In the genomic region with DNA sequence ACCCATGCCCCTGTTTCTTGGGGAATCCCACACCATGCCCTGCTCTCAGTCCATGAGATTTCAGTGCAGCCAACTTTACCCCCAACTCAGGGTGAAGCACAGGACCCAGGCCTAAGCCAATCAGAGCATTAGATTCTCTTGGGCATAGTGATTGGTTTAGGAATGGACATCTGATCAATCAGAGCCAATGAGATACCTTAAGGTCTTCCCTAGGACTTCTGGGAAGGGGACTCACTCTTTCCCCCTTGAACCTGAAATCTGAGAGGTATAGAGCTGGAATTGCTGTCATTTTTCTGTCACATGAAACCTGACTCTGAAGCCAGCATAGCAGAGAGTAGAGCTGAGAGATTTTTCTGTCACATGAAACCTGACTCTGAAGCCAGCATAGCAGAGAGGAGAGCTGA, we compare ENCODE assay signal across 12 cellular contexts.
DNase-seq lines count a peak whose midpoint lies in the region; ATAC-seq and TF ChIP-seq lines count a peak whose summit lies in the region.
"Had no signal": no experiment of that assay in that cellular context is flagged by ENCODE, and none has a peak within 500 bp of the region (broad histone marks: within the 10 kb centered on the region; RNA-seq: fewer than 3 reads in every experiment).

No MANE protein-coding gene starts in this region.

- H4K20me1 ChIP-seq in BLaER1 treated with 17β-estradiol and CSF1 and Interleukin-3, amounts not matched to agents 10 nM and 100 nM, result no peaks in the 10 kb centered on the region

- peaks cover 19% of the 10 kb centered on the region for H3K4me1 Mint-ChIP-seq in progenitor cell of endocrine pancreas (ENCODE audit: low read depth)

- DNase-seq in NCI-H2171 treated with DMSO at 0.1 percent for 48 hours (lab: John Stamatoyannopoulos, UW) (peak; percentile 87), psoas muscle (no peak), NAMALWA (ENCODE audit: low spot score) (no peak), progenitor cell of endocrine pancreas (ENCODE audit: low spot score, unreplicated experiment) (no peak)
- DNase-seq: AML-193, aorta, GOT3, T-cell had no signal

- H3K9ac ChIP-seq in BLaER1 treated with 17β-estradiol and CSF1 and Interleukin-3, amounts not matched to agents 10 nM and 100 nM, result 0 out of 22 replicates have a peak overlapping the region, but pooled peaks of 2 of the 11 experiments have one; percentile 0 to 3

- no peaks in the 10 kb centered on the region; a peak in 1 of 22 replicates for H3K36me3 ChIP-seq in BLaER1 treated with 17β-estradiol and CSF1 and Interleukin-3, amounts not matched to agents 10 nM and 100 nM
- H3K36me3 ChIP-seq in gastroesophageal sphincter (no peaks in the 10 kb centered on the region), psoas muscle (ENCODE audit: insufficient read depth in 1 of 2, low read depth in 1 of 2) (no peaks in the 10 kb centered on the region)

- no peaks in the 10 kb centered on the region for H3K27me3 ChIP-seq in BLaER1 treated with 17β-estradiol and CSF1 and Interleukin-3, amounts not matched to agents 10 nM and 100 nM
- H3K27me3 ChIP-seq in gastroesophageal sphincter (no peaks in the 10 kb centered on the region), psoas muscle (ENCODE audit: insufficient read depth in 3 of 3, low read length in 2 of 3) (no peaks in the 10 kb centered on the region)

- ATAC-seq in gastroesophageal sphincter (no peak), psoas muscle (peak; percentile 46 to 71 (median 62)), HG03521 (IDR thresholded peaks at IDR 0.05; ENCODE audit: unreplicated experiment) (no peak), GM18909 (IDR thresholded peaks at IDR 0.05; ENCODE audit: poor library complexity, unreplicated experiment) (no peak)
- ATAC-seq: T-cell had no signal

- intact Hi-C loops in psoas muscle (cut with DNase I), result loop anchor here in 1 of 2 donors (5.0 kb wide), 1 partner anchor 33 kb away; no protein-coding TSS in a partner anchor

- no peak overlapping the region for H3K27ac Mint-ChIP-seq in progenitor cell of endocrine pancreas
- H3K27ac Mint-ChIP-seq: T-cell had no signal

- no peak overlapping the region for H3K4me3 Mint-ChIP-seq in progenitor cell of endocrine pancreas (ENCODE audit: low read depth)
- H3K4me3 Mint-ChIP-seq: T-cell had no signal

- TF ChIP-seq EP300 in gastroesophageal sphincter (IDR thresholded peaks at IDR 0.05), result no peak

- no peaks in the 10 kb centered on the region for H3K27me3 Mint-ChIP-seq in progenitor cell of endocrine pancreas
- H3K27me3 Mint-ChIP-seq: T-cell had no signal

- TF ChIP-seq CTCF in gastroesophageal sphincter (IDR thresholded peaks at IDR 0.05), result no peak
- TF ChIP-seq CTCF in psoas muscle (IDR thresholded peaks at IDR 0.05), result no peak
- no peak for TF ChIP-seq CTCF in progenitor cell of endocrine pancreas (IDR thresholded peaks at IDR 0.05; ENCODE audit: unreplicated experiment)

- peaks cover 83 to 100% (median 95%) of the 10 kb centered on the region in 10 experiments for H3K4me1 ChIP-seq in BLaER1 treated with 17β-estradiol and CSF1 and Interleukin-3, amounts not matched to agents 10 nM and 100 nM
- H3K4me1 ChIP-seq in gastroesophageal sphincter (peaks cover 38 to 99% (median 60%) of the 10 kb centered on the region in 3 donors), psoas muscle (peaks cover 26% of the 10 kb centered on the region)

- no peaks in the 10 kb centered on the region for H3K36me3 Mint-ChIP-seq in progenitor cell of endocrine pancreas (ENCODE audit: insufficient read depth)
- H3K36me3 Mint-ChIP-seq: T-cell had no signal

- TF ChIP-seq POLR2A in gastroesophageal sphincter (IDR thresholded peaks at IDR 0.05), result no peak

- peak overlapping the region in 10 of 11 experiments; percentile 15 to 55 (median 34); a peak in 14 of 22 replicates for H3K27ac ChIP-seq in BLaER1 treated with 17β-estradiol and CSF1 and Interleukin-3, amounts not matched to agents 10 nM and 100 nM
- peak overlapping the region; percentile 82 to 91 (median 89) for H3K27ac ChIP-seq in gastroesophageal sphincter
- H3K27ac ChIP-seq in psoas muscle, result peak overlapping the region; percentile 51

- H3K4me2 ChIP-seq in BLaER1 treated with 17β-estradiol and CSF1 and Interleukin-3, amounts not matched to agents 10 nM and 100 nM, result peak overlapping the region; percentile 44 to 87 (median 75)

- H3K4me3 ChIP-seq in BLaER1 treated with 17β-estradiol and CSF1 and Interleukin-3, amounts not matched to agents 10 nM and 100 nM, result no peak overlapping the region
- no peak overlapping the region for H3K4me3 ChIP-seq in gastroesophageal sphincter
- H3K4me3 ChIP-seq in psoas muscle, result no peak overlapping the region

- H3K9me3 ChIP-seq in BLaER1 treated with 17β-estradiol and CSF1 and Interleukin-3, amounts not matched to agents 10 nM and 100 nM (replicated peaks in 1 of 11), result peaks cover 0 to 46% (median 12%) of the 10 kb centered on the region in 11 experiments; a peak in 10 of 22 replicates
- H3K9me3 ChIP-seq in gastroesophageal sphincter (no peaks in the 10 kb centered on the region), psoas muscle (no peaks in the 10 kb centered on the region)

- no peaks in the 10 kb centered on the region for H3K9me3 Mint-ChIP-seq in progenitor cell of endocrine pancreas (ENCODE audit: low read depth)
- H3K9me3 Mint-ChIP-seq: T-cell had no signal

Comparison
In these comparisons a context has a peak if more than half of its experiments do, and no peak if none do; other contexts are left out.
1. H3K27ac ChIP-seq: peak in every context shown above with its lines; median percentile 89 in gastroesophageal sphincter; 51 in psoas muscle; 34 in BLaER1 treated with 17β-estradiol and CSF1 and Interleukin-3, amounts not matched to agents 10 nM and 100 nM.
2. ATAC-seq: peak in psoas muscle (4 of 4); none in gastroesophageal sphincter (single experiment), HG03521 (single experiment) and GM18909 (single experiment).